In genomic region chr15:66653852-66654251, GRCh38 we compare ENCODE assay signal across 22 cellular contexts. TPM values are rescaled to one million over a fixed set of nuclear protein-coding genes. Genes with fewer than 3 reads are reported as not detected.
A peak's percentile ranks its signal among the peaks of the same experiment; 100 is the strongest.
DNase-seq lines count a peak whose midpoint lies in the region; ATAC-seq, FAIRE-seq and TF ChIP-seq lines count a peak whose summit lies in the region.
"Had no signal": no experiment of that assay in that cellular context is flagged by ENCODE, and none has a peak within 500 bp of the region (broad histone marks: within the 10 kb centered on the region; RNA-seq: fewer than 3 reads in every experiment).

No MANE protein-coding gene starts in this region.

- in situ Hi-C loops in HepG2 (cut with HindIII; ENCODE audit: extremely low pct_ligation_motif_present, low pct_unique_long_range_greater_than_20kb) = no loop called here

- ATAC-seq in HepG2 = no peak
- no peak for ATAC-seq in naive thymus-derived CD8-positive, alpha-beta T cell
- no peak for ATAC-seq in GM21723 (IDR thresholded peaks at IDR 0.05; ENCODE audit: unreplicated experiment)
- ATAC-seq: activated naive CD8-positive, alpha-beta T cell treated with anti-CD3 and anti-CD28 coated beads, Interleukin-2, amount 50 U/mL, for 24 hours had no signal

- H4K20me1 ChIP-seq in HepG2 (ENCODE audit: insufficient read depth, low read length) = no peaks in the 10 kb centered on the region
- H4K20me1 ChIP-seq in astrocyte (ENCODE audit: insufficient read depth, low read length) = no peaks in the 10 kb centered on the region

- H3K27ac ChIP-seq in liver (ENCODE audit: low read depth in 1 of 2, low read length in 2 of 2) = peak overlapping the region; percentile 63 to 85
- H3K27ac ChIP-seq in HepG2 (ENCODE audit: extremely low read length, insufficient read depth, low read length) = no peak overlapping the region
- H3K27ac ChIP-seq in astrocyte (ENCODE audit: low read depth, low read length) = no peak overlapping the region
- H3K27ac ChIP-seq: body of pancreas had no signal

- CTCF ChIA-PET in HepG2 (lab: Yijun Ruan, JAX; ENCODE audit: low intra/inter-chr PET ratio, low total read pairs) = no interaction called here

- peaks cover 11% of the 10 kb centered on the region for H3K4me1 Mint-ChIP-seq in astrocyte (ENCODE audit: low read depth, unreplicated experiment)
- peaks cover 6 to 14% (median 9%) of the 10 kb centered on the region in 4 donors for H3K4me1 Mint-ChIP-seq in naive thymus-derived CD8-positive, alpha-beta T cell

- H2AFZ ChIP-seq in HepG2 (ENCODE audit: low read length) (no peak overlapping the region), astrocyte (ENCODE audit: low read depth, low read length) (no peak overlapping the region)

- TF ChIP-seq RAD21 in liver (IDR thresholded peaks at IDR 0.05) = no peak
- no peak for TF ChIP-seq RAD21 in HepG2 (CRISPR knock-in tag; IDR thresholded peaks at IDR 0.05)

- no peaks in the 10 kb centered on the region for H3K36me3 Mint-ChIP-seq in astrocyte (ENCODE audit: low read depth, unreplicated experiment)
- no peaks in the 10 kb centered on the region for H3K36me3 Mint-ChIP-seq in naive thymus-derived CD8-positive, alpha-beta T cell
- H3K36me3 Mint-ChIP-seq: IgD-negative memory B cell had no signal

- peak overlapping the region; percentile 41 for H3K27ac Mint-ChIP-seq in astrocyte (ENCODE audit: unreplicated experiment)
- H3K27ac Mint-ChIP-seq in naive thymus-derived CD8-positive, alpha-beta T cell = peak overlapping the region in 4 of 10 donors; percentile 42 to 78 (median 54)
- H3K27ac Mint-ChIP-seq: activated naive CD8-positive, alpha-beta T cell treated with anti-CD3 and anti-CD28 coated beads, Interleukin-2, amount 50 U/mL, for 24 hours; IgD-negative memory B cell had no signal

- no peak overlapping the region for H3K9ac ChIP-seq in liver (ENCODE audit: low read depth in 1 of 2, low read length in 2 of 2)
- no peak overlapping the region for H3K9ac ChIP-seq in HepG2 (ENCODE audit: insufficient read depth, low read depth, low read length)
- no peak overlapping the region for H3K9ac ChIP-seq in astrocyte (ENCODE audit: low read length)
- H3K9ac ChIP-seq: SK-N-SH had no signal

- no peak overlapping the region for H3K4me3 Mint-ChIP-seq in astrocyte (ENCODE audit: unreplicated experiment)
- peak overlapping the region in 6 of 10 donors; percentile 1 to 71 (median 52) for H3K4me3 Mint-ChIP-seq in naive thymus-derived CD8-positive, alpha-beta T cell
- H3K4me3 Mint-ChIP-seq: activated naive CD8-positive, alpha-beta T cell treated with anti-CD3 and anti-CD28 coated beads, Interleukin-2, amount 50 U/mL, for 24 hours had no signal

- H3K4me2 ChIP-seq in HepG2 (ENCODE audit: low read depth, low read length) (no peak overlapping the region), astrocyte (ENCODE audit: low read length) (no peak overlapping the region)
- H3K4me2 ChIP-seq: SK-N-SH had no signal

- TF ChIP-seq EP300 in HepG2 (IDR thresholded peaks at IDR 0.05; ENCODE audit: low read depth in 2 of 2, low read length in 2 of 2) (no peak), HepG2 (CRISPR knock-in tag; IDR thresholded peaks at IDR 0.05; ENCODE audit: borderline replicate concordance) (no peak)

- no peaks in the 10 kb centered on the region for H3K9me3 Mint-ChIP-seq in astrocyte (ENCODE audit: unreplicated experiment)
- H3K9me3 Mint-ChIP-seq in naive thymus-derived CD8-positive, alpha-beta T cell = no peaks in the 10 kb centered on the region
- H3K9me3 Mint-ChIP-seq: activated naive CD8-positive, alpha-beta T cell treated with anti-CD3 and anti-CD28 coated beads, Interleukin-2, amount 50 U/mL, for 24 hours; IgD-negative memory B cell had no signal

- H3K79me2 ChIP-seq in HepG2 (ENCODE audit: insufficient read depth, low read length) (no peaks in the 10 kb centered on the region), astrocyte (ENCODE audit: insufficient read depth, low read length) (no peaks in the 10 kb centered on the region)

- POLR2A ChIA-PET in HepG2 (lab: Yijun Ruan, JAX) = no interaction called here
- POLR2A ChIA-PET in naive thymus-derived CD8-positive, alpha-beta T cell (lab: Charles Lee) = interaction anchor here (0.6 to 1.3 kb wide), 2 partner anchors 8 to 40 kb away, joined by 3 read pairs; no protein-coding TSS in a partner anchor

- FAIRE-seq in HepG2 (lab: Jason Lieb, UNC) (no peak), astrocyte (lab: Jason Lieb, UNC) (no peak)

- no peaks in the 10 kb centered on the region for H3K27me3 ChIP-seq in liver (ENCODE audit: control insufficient read depth in 4 of 4, insufficient read depth in 4 of 4, low read length in 3 of 4)
- H3K27me3 ChIP-seq in HepG2 (ENCODE audit: control insufficient read depth in 1 of 2, insufficient read depth in 2 of 2, low read length in 2 of 2) = 0 out of 5 replicates have a peak, but pooled peaks cover 0 to under 1% of the 10 kb centered on the region in 2 experiments
- H3K27me3 ChIP-seq in astrocyte (ENCODE audit: insufficient read depth, low read length) = no peaks in the 10 kb centered on the region
- H3K27me3 ChIP-seq: body of pancreas, uterus had no signal

- no peaks in the 10 kb centered on the region for H3K9me3 ChIP-seq in liver (ENCODE audit: control insufficient read depth in 4 of 4, low read length in 3 of 4)
- no peaks in the 10 kb centered on the region for H3K9me3 ChIP-seq in HepG2 (ENCODE audit: low read length)
- no peaks in the 10 kb centered on the region for H3K9me3 ChIP-seq in astrocyte (ENCODE audit: insufficient read depth, low read depth, low read length)
- H3K9me3 ChIP-seq: body of pancreas, SK-N-SH, uterus had no signal

- no peaks in the 10 kb centered on the region for H3K36me3 ChIP-seq in liver (ENCODE audit: control insufficient read depth in 4 of 4, insufficient read depth in 3 of 4, low read depth in 1 of 4, low read length in 3 of 4)
- no peaks in the 10 kb centered on the region for H3K36me3 ChIP-seq in HepG2 (replicated peaks in 1 of 2; ENCODE audit: control insufficient read depth in 1 of 2, insufficient read depth in 2 of 2, low read length in 2 of 2)
- H3K36me3 ChIP-seq in astrocyte (ENCODE audit: insufficient read depth, low read length) = no peaks in the 10 kb centered on the region
- H3K36me3 ChIP-seq: uterus had no signal

- intact Hi-C loops in HepG2 (cut with micrococcal nuclease; ENCODE audit: unreplicated experiment) = no loop called here
- intact Hi-C loops in posterior vena cava (cut with DNase I) = no loop called here

- no TSS peak for BruUV-seq in HepG2 (replicated peaks; lab: Mats Ljungman, UMichigan)

- no peak for TF ChIP-seq POLR2A in HepG2 (IDR thresholded peaks at IDR 0.05; ENCODE audit: insufficient read depth in 1 of 2, low read depth in 2 of 2, low read length in 2 of 2)

- DNase-seq in HepG2 (ENCODE audit: low spot score) (no peak), astrocyte (ENCODE audit: low read depth) (no peak), posterior vena cava (ENCODE audit: low spot score) (no peak), NOMO-1 treated with DMSO at 0.1 percent for 48 hours (lab: John Stamatoyannopoulos, UW; ENCODE audit: unreplicated experiment) (no peak)
- DNase-seq in naive thymus-derived CD8-positive, alpha-beta T cell = no peak
- DNase-seq: activated CD8-positive, alpha-beta memory T cell treated with anti-CD3 and anti-CD28 coated beads, Interleukin-2, amount 50 U/mL, for 4 hours; activated naive CD8-positive, alpha-beta T cell treated with anti-CD3 and anti-CD28 coated beads, Interleukin-2, amount 50 U/mL, for 24 hours; body of pancreas; DMS 273 treated with DMSO at 0.1 percent for 48 hours; left cardiac atrium; NCI-H1105 treated with DMSO at 0.1 percent for 48 hours; NCI-H2029; NCI-H226; NCI-H774; SK-N-SH; stimulated activated CD4-positive, alpha-beta T cell treated with anti-CD3 and anti-CD28 coated beads, Interleukin-1b, Interleukin-23, amount 100 ng/mL, for 48 hours; substantia nigra; uterus had no signal

- TF ChIP-seq CTCF in liver (IDR thresholded peaks at IDR 0.05; ENCODE audit: low read depth, low read length, missing input control) (no peak), HepG2 (CRISPR knock-in tag; IDR thresholded peaks at IDR 0.05) (no peak), astrocyte (IDR thresholded peaks at IDR 0.05; ENCODE audit: insufficient read depth, low read depth, low read length) (no peak)

- 82% methylated on average over 13 of the region's 13 CpGs for whole genome bisulfite sequencing in liver
- WGBS in HepG2 (ENCODE audit: low lambda C conversion rate) = 73% methylated on average over 13 of the region's 13 CpGs

- H3K4me3 ChIP-seq in liver (ENCODE audit: low read depth in 1 of 3, low read length in 3 of 3) = no peak overlapping the region
- H3K4me3 ChIP-seq in HepG2 (replicated peaks in 1 of 3; ENCODE audit: insufficient read depth in 1 of 3, low read depth in 2 of 3, low read length in 3 of 3) = no peak overlapping the region
- H3K4me3 ChIP-seq in astrocyte (ENCODE audit: insufficient read depth, low read depth, low read length) = no peak overlapping the region
- H3K4me3 ChIP-seq: body of pancreas, uterus had no signal

- H3K4me1 ChIP-seq in liver (ENCODE audit: control insufficient read depth in 4 of 4, insufficient read depth in 4 of 4, low read length in 3 of 4) (peaks cover 25 to 69% (median 49%) of the 10 kb centered on the region in 4 donors), HepG2 (ENCODE audit: insufficient read depth, low read length) (peaks cover 35% of the 10 kb centered on the region), astrocyte (ENCODE audit: insufficient read depth, low read length) (no peaks in the 10 kb centered on the region)
- H3K4me1 ChIP-seq: uterus had no signal

- peaks cover 34% of the 10 kb centered on the region for H3K27me3 Mint-ChIP-seq in astrocyte (ENCODE audit: low read depth, unreplicated experiment)
- peaks cover 8 to 14% (median 10%) of the 10 kb centered on the region in 5 donors for H3K27me3 Mint-ChIP-seq in naive thymus-derived CD8-positive, alpha-beta T cell

RNA-seq across cellular contexts. Expression of gene SMAD6, which starts 48.2 kb away (rescaled TPM):
- total RNA-seq in liver (10 to 100 TPM; 14.1 to 15.1 TPM), HepG2 (2016; rRNA removed; fragmentation: Illumina TruSeq; extraction: Trizol) (2.6 and 4.4 TPM in 2 replicates), astrocyte (2.7 and 4.0 TPM in 2 replicates), posterior vena cava (10 to 100 TPM; 17.4 to 18.4 TPM)
- polyA plus RNA-seq in liver (1 to 10 TPM; 1.2 to 7.9 TPM), HepG2 (2011; rRNA removed) (3.1 and 3.3 TPM in 2 replicates)
- 0.79 and 0.91 TPM in 2 replicates for total RNA-seq in HepG2 (2016; cell fraction: cytosol; rRNA removed; fragmentation: Illumina TruSeq; extraction: Trizol; ENCODE audit: low read depth)
- total RNA-seq in HepG2 (2016; cell fraction: insoluble cytoplasmic fraction; rRNA removed; fragmentation: Illumina TruSeq; extraction: Trizol) = 2.3 and 4.5 TPM in 2 replicates
- total RNA-seq in HepG2 (2016; cell fraction: membrane; rRNA removed; fragmentation: Illumina TruSeq; extraction: Trizol) = 2.0 and 2.2 TPM in 2 replicates
- 7.0 and 9.1 TPM in 2 replicates for total RNA-seq in HepG2 (2016; cell fraction: nucleus; rRNA removed; fragmentation: Illumina TruSeq; extraction: Trizol)
- 1.3 and 2.9 TPM in 2 replicates for polyA plus RNA-seq in HepG2 (2011; cell fraction: cytosol; rRNA removed)
- polyA plus RNA-seq in HepG2 (2011; cell fraction: nucleus; rRNA removed) = 6.7 and 14.1 TPM in 2 replicates
- 3.3 and 3.9 TPM in 2 replicates for polyA plus RNA-seq in HepG2 (2012)
- 1.1 and 2.0 TPM in 2 replicates for polyA plus RNA-seq in HepG2 (2016; cell fraction: cytosol; fragmentation: Illumina TruSeq; extraction: Trizol; ENCODE audit: low read depth)
- 2.3 and 2.9 TPM in 2 replicates for polyA plus RNA-seq in HepG2 (2016; cell fraction: insoluble cytoplasmic fraction; fragmentation: Illumina TruSeq; extraction: Trizol; ENCODE audit: low read depth)
- 1.5 and 2.1 TPM in 2 replicates for polyA plus RNA-seq in HepG2 (2016; cell fraction: membrane; fragmentation: Illumina TruSeq; extraction: Trizol; ENCODE audit: low read depth)
- polyA plus RNA-seq in HepG2 (2016; cell fraction: nucleus; fragmentation: Illumina TruSeq; extraction: Trizol; ENCODE audit: insufficient read depth, low read depth) = 7.1 and 8.1 TPM in 2 replicates
- 19.3 and 109 TPM in 2 replicates for polyA minus RNA-seq in HepG2 (2011; rRNA and poly(A)+ RNA removed; ENCODE audit: low replicate concordance)
- polyA minus RNA-seq in HepG2 (2011; cell fraction: cytosol; rRNA and poly(A)+ RNA removed) = 5.3 and 5.6 TPM in 2 replicates
- 11.7 and 25.1 TPM in 2 replicates for polyA minus RNA-seq in HepG2 (2011; cell fraction: nucleus; rRNA and poly(A)+ RNA removed)
- under 1 TPM; 0.08 to 0.16 TPM for total RNA-seq in naive thymus-derived CD8-positive, alpha-beta T cell
- polyA plus RNA-seq in naive thymus-derived CD8-positive, alpha-beta T cell = not detected
- total RNA-seq: MCF 10A had no signal
- polyA plus RNA-seq: IgD-negative memory B cell had no signal

Comparison
In these comparisons a context has a peak if more than half of its experiments do, and no peak if none do; other contexts are left out.
1. H3K27ac ChIP-seq: peak in liver (2 of 2); none in HepG2 (single experiment) and astrocyte (single experiment).